Comparison of ENCODE assay signal across 18 cellular contexts in genomic region chr2:18721038-18721922, GRCh38.
DNase-seq lines count a peak whose midpoint lies in the region; ATAC-seq, FAIRE-seq and TF ChIP-seq lines count a peak whose summit lies in the region.
"Had no signal": no experiment of that assay in that cellular context is flagged by ENCODE, and none has a peak within 500 bp of the region (broad histone marks: within the 10 kb centered on the region; RNA-seq: fewer than 3 reads in every experiment).

No MANE protein-coding gene starts in this region.

- no peaks in the 10 kb centered on the region for H3K9me3 Mint-ChIP-seq in HFFc6
- H3K9me3 Mint-ChIP-seq: central memory CD8-positive, alpha-beta T cell had no signal

- TF ChIP-seq RAD21 in HepG2 (CRISPR knock-in tag; IDR thresholded peaks at IDR 0.05), result no peak

- H3K4me3 ChIP-seq in HepG2 (replicated peaks in 1 of 3; ENCODE audit: insufficient read depth in 1 of 3, low read depth in 2 of 3, low read length in 3 of 3), result no peak overlapping the region
- H3K4me3 ChIP-seq: GM23248 had no signal

- peak; percentile 19 to 85 for ATAC-seq in left cardiac atrium
- ATAC-seq in HepG2, result no peak
- ATAC-seq: esophagus mucosa, natural killer cell had no signal

- H3K4me3 Mint-ChIP-seq in HFFc6, result no peak overlapping the region
- H3K4me3 Mint-ChIP-seq: central memory CD8-positive, alpha-beta T cell; natural killer cell had no signal

- peak overlapping the region; percentile 42; the same call in 1 of the 2 replicates for H3K27ac Mint-ChIP-seq in HFFc6
- H3K27ac Mint-ChIP-seq: natural killer cell had no signal

- no peaks in the 10 kb centered on the region for H3K79me2 ChIP-seq in HepG2 (ENCODE audit: insufficient read depth, low read length)

- H3K36me3 ChIP-seq in HepG2 (replicated peaks in 1 of 2; ENCODE audit: control insufficient read depth in 1 of 2, insufficient read depth in 2 of 2, low read length in 2 of 2), result no peaks in the 10 kb centered on the region

- in situ Hi-C loops in HepG2 (cut with HindIII; ENCODE audit: extremely low pct_ligation_motif_present, low pct_unique_long_range_greater_than_20kb), result no loop called here

- H3K27me3 Mint-ChIP-seq in HFFc6 (ENCODE audit: insufficient read depth), result no peaks in the 10 kb centered on the region; the same call in 1 of the 2 replicates
- H3K27me3 Mint-ChIP-seq: central memory CD8-positive, alpha-beta T cell had no signal

- CTCF ChIA-PET in HepG2 (lab: Yijun Ruan, JAX; ENCODE audit: low intra/inter-chr PET ratio, low total read pairs), result no interaction called here

- intact Hi-C loops in left cardiac atrium (cut with DNase I), result no loop called here
- intact Hi-C loops in HepG2 (cut with micrococcal nuclease; ENCODE audit: unreplicated experiment), result no loop called here

- TF ChIP-seq CTCF in HFFc6 (IDR thresholded peaks at IDR 0.05) (no peak), HepG2 (CRISPR knock-in tag; IDR thresholded peaks at IDR 0.05) (no peak)

- H2AFZ ChIP-seq in HepG2 (ENCODE audit: low read length), result no peak overlapping the region
- H2AFZ ChIP-seq: GM23248 had no signal

- no peaks in the 10 kb centered on the region for H4K20me1 ChIP-seq in HepG2 (ENCODE audit: insufficient read depth, low read length)

- DNase-seq in HFFc6 (no peak), brain pericyte (ENCODE audit: low read depth, low spot score) (peak; percentile 22), left cardiac atrium (peak; percentile 51), smooth muscle cell of the brain vasculature (ENCODE audit: low read depth, low spot score) (peak; percentile 7), T1000 (lab: John Stamatoyannopoulos, UW) (no peak), HepG2 (ENCODE audit: low spot score) (no peak), NCI-H1092 treated with DMSO at 0.1 percent for 48 hours (lab: John Stamatoyannopoulos, UW) (no peak)
- DNase-seq: activated T-cell treated with anti-CD3 and anti-CD28 coated beads, Interleukin-2, amount 50 U/mL, for 1 hour; DMS79; effector memory CD4-positive, alpha-beta T cell; natural killer cell; NCI-H1048; NCI-H2029; stimulated activated CD4-positive, alpha-beta T cell treated with anti-CD3 and anti-CD28 coated beads, Interleukin-1b, Interleukin-23, amount 100 ng/mL, for 48 hours had no signal

- peaks cover 31% of the 10 kb centered on the region for H3K4me1 Mint-ChIP-seq in HFFc6 (ENCODE audit: low read depth)
- H3K4me1 Mint-ChIP-seq: central memory CD8-positive, alpha-beta T cell; natural killer cell had no signal

- H3K9me3 ChIP-seq in HepG2 (ENCODE audit: low read length), result no peaks in the 10 kb centered on the region

- no peak overlapping the region for H3K9ac ChIP-seq in HepG2 (ENCODE audit: insufficient read depth, low read depth, low read length)
- H3K9ac ChIP-seq: GM23248 had no signal

- 68% methylated on average over 10 of the region's 10 CpGs for WGBS in HepG2 (ENCODE audit: low lambda C conversion rate)

- H3K27ac ChIP-seq in HepG2 (ENCODE audit: extremely low read length, insufficient read depth, low read length), result no peak overlapping the region

- no peaks in the 10 kb centered on the region for H3K4me1 ChIP-seq in HepG2 (ENCODE audit: insufficient read depth, low read length)

- TF ChIP-seq POLR2A in HepG2 (IDR thresholded peaks at IDR 0.05; ENCODE audit: insufficient read depth in 1 of 2, low read depth in 2 of 2, low read length in 2 of 2), result no peak

- no peak for FAIRE-seq in HepG2 (lab: Jason Lieb, UNC)
- FAIRE-seq: GM12892 had no signal

- H3K36me3 Mint-ChIP-seq in HFFc6 (ENCODE audit: low read depth), result no peaks in the 10 kb centered on the region

- POLR2A ChIA-PET in HepG2 (lab: Yijun Ruan, JAX), result no interaction called here

- H3K27me3 ChIP-seq in HepG2 (ENCODE audit: control insufficient read depth in 1 of 2, insufficient read depth in 2 of 2, low read length in 2 of 2), result no peaks in the 10 kb centered on the region

- no peak for TF ChIP-seq EP300 in HepG2 (IDR thresholded peaks at IDR 0.05; ENCODE audit: low read depth in 2 of 2, low read length in 2 of 2)
- TF ChIP-seq EP300 in HepG2 (CRISPR knock-in tag; IDR thresholded peaks at IDR 0.05; ENCODE audit: borderline replicate concordance), result no peak

- BruUV-seq in HepG2 (replicated peaks; lab: Mats Ljungman, UMichigan), result no TSS peak

- no peak overlapping the region for H3K4me2 ChIP-seq in HepG2 (ENCODE audit: low read depth, low read length)

TF ChIP-seq in HepG2, 621 proteins besides CTCF, POLR2A, EP300 and RAD21 (continues in another document):
- TF ChIP-seq, protein P1, sequence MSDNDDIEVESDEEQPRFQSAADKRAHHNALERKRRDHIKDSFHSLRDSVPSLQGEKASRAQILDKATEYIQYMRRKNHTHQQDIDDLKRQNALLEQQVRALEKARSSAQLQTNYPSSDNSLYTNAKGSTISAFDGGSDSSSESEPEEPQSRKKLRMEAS (IDR thresholded peaks at IDR 0.05), result no peak
- TF ChIP-seq ZNF12 (CRISPR knock-in tag; IDR thresholded peaks at IDR 0.05) (no peak), TBX3 (IDR thresholded peaks at IDR 0.05; ENCODE audit: borderline replicate concordance) (no peak), ZNF749 (CRISPR knock-in tag; IDR thresholded peaks at IDR 0.05; ENCODE audit: borderline replicate concordance) (no peak), TBL1XR1 (IDR thresholded peaks at IDR 0.05; ENCODE audit: borderline replicate concordance, low read length, partially characterized antibody) (no peak), MIXL1 (CRISPR knock-in tag; IDR thresholded peaks at IDR 0.05) (no peak), ZNF616 (CRISPR knock-in tag; IDR thresholded peaks at IDR 0.05; ENCODE audit: low read depth) (no peak), HNRNPH1 (optimal IDR thresholded peaks at IDR 0.05; ENCODE audit: low read depth, low read length) (no peak), EED (CRISPR knock-in tag; IDR thresholded peaks at IDR 0.05) (no peak), NBN (conservative IDR thresholded peaks at IDR 0.05) (no peak), ZBTB40 (IDR thresholded peaks at IDR 0.05) (no peak), ZBTB40 (CRISPR knock-in tag; IDR thresholded peaks at IDR 0.05) (no peak)

Comparison
In these comparisons a context has a peak if more than half of its experiments do, and no peak if none do; other contexts are left out.
1. DNase-seq: peak in brain pericyte (single experiment), left cardiac atrium (single experiment) and smooth muscle cell of the brain vasculature (single experiment); none in HFFc6 (single experiment), T1000 (single experiment), HepG2 (single experiment) and NCI-H1092 treated with DMSO at 0.1 percent for 48 hours (single experiment).